Comparison of ENCODE assay signal across 33 cellular contexts in the genomic region with DNA sequence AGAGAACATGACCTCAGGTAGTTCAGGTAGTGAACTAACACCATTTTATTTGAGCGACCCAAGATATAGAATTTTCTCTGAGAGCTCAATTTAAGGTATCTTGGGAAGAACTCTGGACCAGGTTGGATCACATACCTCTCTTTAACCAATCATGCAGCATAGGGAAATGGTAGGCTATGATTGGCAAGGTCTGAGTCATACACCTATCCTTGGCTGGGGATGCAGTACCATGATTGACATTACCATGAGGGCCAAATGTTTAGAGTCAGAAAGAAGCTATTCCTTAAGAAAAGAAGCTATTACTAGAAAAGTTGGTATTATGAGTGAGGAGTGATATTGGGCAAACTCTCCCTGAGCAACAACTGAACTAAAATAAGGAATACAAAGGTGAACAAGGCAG.
"Had no signal": no experiment of that assay in that cellular context is flagged by ENCODE, and none has a peak within 500 bp of the region (broad histone marks: within the 10 kb centered on the region; RNA-seq: fewer than 3 reads in every experiment).

No MANE protein-coding gene starts in this region.

- H3K27ac ChIP-seq: KMS-11 had no signal

- H3K36me3 ChIP-seq: MG63 had no signal

- H3K9me3 ChIP-seq: MG63 had no signal

- DNase-seq: Karpas-422, Kasumi-1, KG1, MG63, MM.1S, MV-4-11, NCI-H1048, NCI-H1092, NCI-H1092 treated with DMSO at 0.1 percent for 48 hours, NCI-H1105, NCI-H1105 treated with DMSO at 0.1 percent for 48 hours, NCI-H1417, NCI-H1417 treated with DMSO at 0.1 percent for 48 hours, NCI-H1436, NCI-H1436 treated with DMSO at 0.1 percent for 48 hours, NCI-H146, NCI-H1694, NCI-H1694 treated with DMSO at 0.1 percent for 48 hours, NCI-H187, NCI-H187 treated with DMSO at 0.1 percent for 48 hours, NCI-H1930, NCI-H2029, NCI-H2029 treated with DMSO at 0.1 percent for 48 hours, NCI-H2081, NCI-H2081 treated with DMSO at 0.1 percent for 48 hours, NCI-H2107, NCI-H2227 treated with DMSO at 0.1 percent for 48 hours, NCI-H226, NCI-H345, NCI-H446, NCI-H446 treated with DMSO at 0.1 percent for 48 hours, NCI-H510A had no signal

- H3K4me3 ChIP-seq: MG63 had no signal
